ENCODE assay signal across 8 cellular contexts in genomic region chr21:45981154-45981606, GRCh38. TPM values are rescaled to one million over a fixed set of nuclear protein-coding genes. Genes with fewer than 3 reads are reported as not detected.
DNase-seq lines count a peak whose midpoint lies in the region; ATAC-seq and TF ChIP-seq lines count a peak whose summit lies in the region.

No MANE protein-coding gene starts in this region.

- CTCF ChIA-PET in A673 (lab: Charles Lee): no interaction called here

- 2 to 3% methylated on average over 22 to 29 of the region's 29 CpGs for WGBS in GM23248 (ENCODE audit: low coverage in 1 of 2, low lambda C conversion rate in 2 of 2, missing lambda C conversion rate in 2 of 2), 2 experiments
- 7% methylated on average over 15 to 22 of the region's 29 CpGs for WGBS in mesodermal cell (ENCODE audit: insufficient coverage in 2 of 2), 2 experiments

- H3K9me2 ChIP-seq in GM23248 (ENCODE audit: insufficient read depth): no peaks in the 10 kb centered on the region

- H4K20me1 ChIP-seq in GM23248 (ENCODE audit: insufficient read depth): no peaks in the 10 kb centered on the region

- peak overlapping the region; percentile 47 for H3K27ac ChIP-seq in A673 (ENCODE audit: low read depth, low read length, poor library complexity, severe bottlenecking)
- peak overlapping the region; percentile 85 for H3K27ac ChIP-seq in GM23248
- H3K27ac ChIP-seq in epithelial cell of prostate: no peak overlapping the region
- H3K27ac ChIP-seq in mesodermal cell (ENCODE audit: low read depth, low read length, severe bottlenecking): peak overlapping the region; percentile 75

- POLR2A ChIA-PET in A673 (lab: Charles Lee; ENCODE audit: low non-redundant PET): no interaction called here

- DNase-seq in A673 (ENCODE audit: low spot score) (peak; percentile 90), GM23248 (peak; percentile 93), NCI-H748 treated with DMSO at 0.1 percent for 48 hours (lab: John Stamatoyannopoulos, UW) (peak; percentile 16), epithelial cell of prostate (ENCODE audit: low read depth, low spot score) (peak; percentile 3)
- peak; percentile 40 for DNase-seq in activated CD8-positive, alpha-beta memory T cell treated with anti-CD3 and anti-CD28 coated beads, Interleukin-2, amount 50 U/mL, for 1 hour (ENCODE audit: extremely low read depth)
- peak; percentile 30 to 34 for DNase-seq in stimulated activated CD8-positive, alpha-beta memory T cell treated with anti-CD3 and anti-CD28 coated beads, Interleukin-15, amount 100 ng/mL, for 4 hours (ENCODE audit: low read depth in 2 of 2)

- BruUV-seq in A673 (replicated peaks; lab: Mats Ljungman, UMichigan): no TSS peak

- H3K4me1 ChIP-seq in A673 (ENCODE audit: insufficient read depth, low read length, poor library complexity, severe bottlenecking): peaks cover 30% of the 10 kb centered on the region
- H3K4me1 ChIP-seq in GM23248 (ENCODE audit: insufficient read depth): peaks cover 21% of the 10 kb centered on the region
- peaks cover 21% of the 10 kb centered on the region for H3K4me1 ChIP-seq in mesodermal cell (ENCODE audit: control insufficient read depth, insufficient read depth, low read length, poor library complexity, severe bottlenecking)

- peak overlapping the region; percentile 79 for H3K9ac ChIP-seq in GM23248

- H3K79me2 ChIP-seq in GM23248 (ENCODE audit: insufficient read depth): peaks cover 44% of the 10 kb centered on the region

- H3F3A ChIP-seq in GM23248 (ENCODE audit: insufficient read depth): peaks cover 25% of the 10 kb centered on the region

- peak overlapping the region; percentile 69 for H3K4me2 ChIP-seq in GM23248 (ENCODE audit: unreplicated experiment)

- in situ Hi-C loops in GM23248 (cut with MboI): no loop called here

- H3K9me3 ChIP-seq in A673 (ENCODE audit: low read depth, low read length, poor library complexity, severe bottlenecking) (no peaks in the 10 kb centered on the region), GM23248 (ENCODE audit: low read depth) (no peaks in the 10 kb centered on the region), mesodermal cell (ENCODE audit: control insufficient read depth, low read length) (no peaks in the 10 kb centered on the region)

- ATAC-seq in HG02798 (IDR thresholded peaks at IDR 0.05; ENCODE audit: poor library complexity, unreplicated experiment): no peak

- TF ChIP-seq CTCF in A673 (conservative IDR thresholded peaks at IDR 0.05; ENCODE audit: low read depth, low read length): no peak

- intact Hi-C loops in A673 (cut with micrococcal nuclease; ENCODE audit: unreplicated experiment): no loop called here

- H3K27me3 ChIP-seq in A673 (replicated peaks; ENCODE audit: insufficient read depth, low read depth, low read length, poor library complexity) (no peaks in the 10 kb centered on the region), GM23248 (replicated peaks; ENCODE audit: insufficient read depth) (no peaks in the 10 kb centered on the region)

- peak overlapping the region; percentile 41 for H2AFZ ChIP-seq in GM23248

- H3K4me3 ChIP-seq in A673 (ENCODE audit: low read depth, low read length, poor library complexity, severe bottlenecking) (peak overlapping the region; percentile 40), GM23248 (peak overlapping the region; percentile 64), mesodermal cell (ENCODE audit: extremely low read depth, insufficient read depth, low read length, poor library complexity, severe bottlenecking) (peak overlapping the region; percentile 21)

- H3K36me3 ChIP-seq in A673 (ENCODE audit: insufficient read depth, low read length, poor library complexity, severe bottlenecking) (no peaks in the 10 kb centered on the region), GM23248 (ENCODE audit: low read depth) (peaks cover 17% of the 10 kb centered on the region; the same call in 1 of the 2 replicates), mesodermal cell (ENCODE audit: control insufficient read depth, insufficient read depth, low read length) (peaks cover 22% of the 10 kb centered on the region)

RNA-seq across cellular contexts. Expression of gene COL6A1, which starts 0.4 kb away (rescaled TPM):
- total RNA-seq in A673 (2021): 19.7 and 39.0 TPM in 2 replicates
- 1,783 and 1,897 TPM in 2 replicates for total RNA-seq in GM23248 (2014; rRNA removed; shearing (Covaris generic))
- 685 and 707 TPM in 2 replicates for polyA plus RNA-seq in GM23248 (2016; fragmentation: Nextera tagmentation; extraction: Ambion mirVana)
- 309 TPM for polyA plus RNA-seq in mesodermal cell (2013, experiment 1 of 2)
- 301 TPM for polyA plus RNA-seq in mesodermal cell (2013, experiment 2 of 2)

Comparison
In these comparisons a context has a peak if more than half of its experiments do, and no peak if none do; other contexts are left out.
1. DNase-seq: peak in every context shown above with its lines; median percentile 93 in GM23248; 90 in A673; 40 in activated CD8-positive, alpha-beta memory T cell treated with anti-CD3 and anti-CD28 coated beads, Interleukin-2, amount 50 U/mL, for 1 hour; 32 in stimulated activated CD8-positive, alpha-beta memory T cell treated with anti-CD3 and anti-CD28 coated beads, Interleukin-15, amount 100 ng/mL, for 4 hours; 16 in NCI-H748 treated with DMSO at 0.1 percent for 48 hours; 3 in epithelial cell of prostate.
2. RNA of gene COL6A1, which starts 0.4 kb away (total RNA-seq): 1,783 to 1,897 TPM in GM23248; 19.7 to 39.0 TPM in A673; every median in the first group is over 10 times any median in the second.
3. Peak in every context shown above with its lines, with median percentiles within 50 percentile points of each other: H3K4me3 ChIP-seq.